In the genomic region with DNA sequence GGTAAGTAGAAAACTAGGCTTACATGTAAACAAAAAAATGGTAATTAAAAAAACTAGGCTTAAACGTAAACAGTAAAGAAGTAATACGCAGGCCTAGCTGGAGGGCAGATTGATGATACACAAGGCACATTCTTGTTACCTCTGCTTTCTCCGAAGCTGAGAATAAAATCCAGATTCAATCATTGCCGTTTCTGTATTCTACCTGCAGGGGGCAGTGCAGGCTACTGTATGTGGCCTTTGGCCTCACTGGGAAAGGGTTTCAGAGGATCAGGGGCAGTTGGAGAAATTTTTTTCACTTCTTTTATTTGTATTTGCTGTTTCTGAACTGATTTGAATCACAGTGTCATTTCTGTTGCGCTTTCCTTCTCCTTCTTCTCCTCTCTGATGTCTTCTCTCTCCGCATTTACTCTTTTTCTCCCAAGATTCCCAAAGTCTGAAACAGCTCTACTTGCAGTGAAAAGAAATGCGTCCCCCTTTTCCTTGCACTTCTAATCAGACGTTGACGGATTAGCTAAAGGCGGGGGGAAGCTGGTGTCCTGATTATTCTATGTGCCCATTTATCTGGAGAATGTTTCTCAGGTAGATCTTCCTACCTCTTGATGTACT, we compare ENCODE assay signal across 8 cellular contexts.
DNase-seq lines count a peak whose midpoint lies in the region; ATAC-seq and TF ChIP-seq lines count a peak whose summit lies in the region.

No MANE protein-coding gene starts in this region.

- no peak for TF ChIP-seq POLR2A in sigmoid colon (IDR thresholded peaks at IDR 0.05)

- no peak for TF ChIP-seq EP300 in Ishikawa (IDR thresholded peaks at IDR 0.05; ENCODE audit: borderline replicate concordance)
- no peak for TF ChIP-seq EP300 in sigmoid colon (IDR thresholded peaks at IDR 0.05)

- no peaks in the 10 kb centered on the region for H3K36me3 ChIP-seq in sigmoid colon

- no peak for ATAC-seq in GM19324 (IDR thresholded peaks at IDR 0.05; ENCODE audit: low FRiP score, unreplicated experiment)

- H3K27ac ChIP-seq in RWPE1 (no peak overlapping the region), sigmoid colon (no peak overlapping the region)

- TF ChIP-seq RAD21 in Ishikawa (IDR thresholded peaks at IDR 0.05; ENCODE audit: low read depth): peak; percentile 90

- POLR2A ChIA-PET in RWPE1 (lab: Yijun Ruan, JAX; ENCODE audit: low non-redundant PET): no interaction called here

- WGBS in sigmoid colon, 2 donors: 49 to 53% methylated on average over 10 of the region's 10 CpGs

- H3K4me1 ChIP-seq in sigmoid colon: no peaks in the 10 kb centered on the region

- no peaks in the 10 kb centered on the region for H3K27me3 ChIP-seq in sigmoid colon

- DNase-seq in NCI-H2107 treated with DMSO at 0.1 percent for 48 hours (lab: John Stamatoyannopoulos, UW; ENCODE audit: unreplicated experiment) (peak; percentile 2), NCI-H2107 (lab: John Stamatoyannopoulos, UW) (no peak), RWPE1 (ENCODE audit: low spot score) (peak; percentile 50), head of caudate nucleus (peak in 37 of 42 donors; percentile 8 to 85 (median 59)), sigmoid colon (no peak)
- DNase-seq in activated gamma-delta T cell treated with anti-CD3 and anti-CD28 coated beads, Interleukin-2, amount 50 U/mL, for 16 hours (ENCODE audit: low read depth): peak; percentile 47

- H3K9me3 ChIP-seq in sigmoid colon: no peaks in the 10 kb centered on the region

- intact Hi-C loops in head of caudate nucleus (cut with DNase I): no loop called here
- intact Hi-C loops in sigmoid colon (cut with DNase I): loop anchor here (1.0 kb wide), 1 partner anchor 160 kb away; no protein-coding TSS in a partner anchor

- CTCF ChIA-PET in RWPE1 (lab: Yijun Ruan, JAX): interaction anchor here (0.6 to 5.8 kb wide), 20 partner anchors 10 to 1304 kb away, joined by 3 to 115 read pairs (median 4); partner anchors contain the start of gene MCTP2

- no peak overlapping the region for H3K4me3 ChIP-seq in sigmoid colon

- TF ChIP-seq CTCF in RWPE1 (conservative IDR thresholded peaks at IDR 0.05; ENCODE audit: low read depth): peak; percentile 86
- TF ChIP-seq CTCF in sigmoid colon (IDR thresholded peaks at IDR 0.05): peak in 3 of 4 experiments; percentile 58 to 76 (median 59)

TF ChIP-seq in Ishikawa, 13 proteins besides CTCF, POLR2A, EP300 and RAD21:
- TF ChIP-seq USF1 (IDR thresholded peaks at IDR 0.05) (no peak), CREB1 (IDR thresholded peaks at IDR 0.05; ENCODE audit: low read depth) (no peak), ZBTB7A (IDR thresholded peaks at IDR 0.05; ENCODE audit: low read depth) (no peak), CEBPB (IDR thresholded peaks at IDR 0.05) (no peak), FOXM1 (IDR thresholded peaks at IDR 0.05; ENCODE audit: borderline replicate concordance, low read depth) (no peak), TCF12 (IDR thresholded peaks at IDR 0.05; ENCODE audit: low read depth) (no peak)

Comparison
In these comparisons a context has a peak if more than half of its experiments do, and no peak if none do; other contexts are left out.
1. DNase-seq: peak in NCI-H2107 treated with DMSO at 0.1 percent for 48 hours (single experiment), RWPE1 (single experiment), activated gamma-delta T cell treated with anti-CD3 and anti-CD28 coated beads, Interleukin-2, amount 50 U/mL, for 16 hours (single experiment) and head of caudate nucleus (37 of 42); none in NCI-H2107 (single experiment) and sigmoid colon (single experiment).